ENCODE assay signal across 1 cellular context in genomic region chr1:53145051-53145600, GRCh38.
TF ChIP-seq lines count a peak whose summit lies in the region.

No MANE protein-coding gene starts in this region.

TF ChIP-seq in liver, 16 proteins besides CTCF, POLR2A, EP300 and RAD21 (continued from another document):
- TF ChIP-seq REST (IDR thresholded peaks at IDR 0.05), result no peak
- no peak for TF ChIP-seq MAX (IDR thresholded peaks at IDR 0.05)
- no peak for TF ChIP-seq ATF3 (IDR thresholded peaks at IDR 0.05)
- no peak for TF ChIP-seq NR2F2 (IDR thresholded peaks at IDR 0.05)
- no peak for TF ChIP-seq YY1 (IDR thresholded peaks at IDR 0.05)
- TF ChIP-seq EGR1 (IDR thresholded peaks at IDR 0.05; ENCODE audit: low read depth in 2 of 2), result no peak
- no peak for TF ChIP-seq FOXA2 (IDR thresholded peaks at IDR 0.05)
- TF ChIP-seq FOXA1 (IDR thresholded peaks at IDR 0.05), result no peak
- TF ChIP-seq RXRA (IDR thresholded peaks at IDR 0.05), result no peak
